Comparison of ENCODE assay signal across 1 cellular context in the genomic region with DNA sequence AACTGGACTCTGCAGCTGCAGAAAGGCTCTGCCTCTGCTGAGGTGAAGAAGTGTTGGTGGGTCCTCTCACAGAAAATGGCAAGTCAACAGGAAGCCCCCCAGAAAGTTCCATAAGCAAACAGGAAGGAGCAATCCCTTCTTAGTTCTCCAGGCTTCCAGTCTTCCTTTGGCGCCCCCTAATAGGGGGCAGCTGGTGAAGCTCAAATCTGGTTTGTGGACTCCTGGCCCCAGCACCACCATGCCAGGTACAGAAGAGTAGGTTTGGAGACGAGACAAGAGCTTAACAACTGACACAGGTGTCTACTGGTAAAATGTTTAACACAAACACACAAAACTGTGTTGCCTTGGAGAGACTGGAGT.
TF ChIP-seq lines count a peak whose summit lies in the region.

No MANE protein-coding gene starts in this region.

TF ChIP-seq in GM23338, 12 proteins besides CTCF, POLR2A, EP300 and RAD21:
- TF ChIP-seq ZNF462 (CRISPR knock-in tag; IDR thresholded peaks at IDR 0.05), result no peak
- TF ChIP-seq CREB1 (CRISPR knock-in tag; IDR thresholded peaks at IDR 0.05; ENCODE audit: low read depth), result no peak
- no peak for TF ChIP-seq ETS1 (IDR thresholded peaks at IDR 0.05)
- no peak for TF ChIP-seq EZH2 (IDR thresholded peaks at IDR 0.05; ENCODE audit: low read depth, unreplicated experiment)
- TF ChIP-seq, protein P1, sequence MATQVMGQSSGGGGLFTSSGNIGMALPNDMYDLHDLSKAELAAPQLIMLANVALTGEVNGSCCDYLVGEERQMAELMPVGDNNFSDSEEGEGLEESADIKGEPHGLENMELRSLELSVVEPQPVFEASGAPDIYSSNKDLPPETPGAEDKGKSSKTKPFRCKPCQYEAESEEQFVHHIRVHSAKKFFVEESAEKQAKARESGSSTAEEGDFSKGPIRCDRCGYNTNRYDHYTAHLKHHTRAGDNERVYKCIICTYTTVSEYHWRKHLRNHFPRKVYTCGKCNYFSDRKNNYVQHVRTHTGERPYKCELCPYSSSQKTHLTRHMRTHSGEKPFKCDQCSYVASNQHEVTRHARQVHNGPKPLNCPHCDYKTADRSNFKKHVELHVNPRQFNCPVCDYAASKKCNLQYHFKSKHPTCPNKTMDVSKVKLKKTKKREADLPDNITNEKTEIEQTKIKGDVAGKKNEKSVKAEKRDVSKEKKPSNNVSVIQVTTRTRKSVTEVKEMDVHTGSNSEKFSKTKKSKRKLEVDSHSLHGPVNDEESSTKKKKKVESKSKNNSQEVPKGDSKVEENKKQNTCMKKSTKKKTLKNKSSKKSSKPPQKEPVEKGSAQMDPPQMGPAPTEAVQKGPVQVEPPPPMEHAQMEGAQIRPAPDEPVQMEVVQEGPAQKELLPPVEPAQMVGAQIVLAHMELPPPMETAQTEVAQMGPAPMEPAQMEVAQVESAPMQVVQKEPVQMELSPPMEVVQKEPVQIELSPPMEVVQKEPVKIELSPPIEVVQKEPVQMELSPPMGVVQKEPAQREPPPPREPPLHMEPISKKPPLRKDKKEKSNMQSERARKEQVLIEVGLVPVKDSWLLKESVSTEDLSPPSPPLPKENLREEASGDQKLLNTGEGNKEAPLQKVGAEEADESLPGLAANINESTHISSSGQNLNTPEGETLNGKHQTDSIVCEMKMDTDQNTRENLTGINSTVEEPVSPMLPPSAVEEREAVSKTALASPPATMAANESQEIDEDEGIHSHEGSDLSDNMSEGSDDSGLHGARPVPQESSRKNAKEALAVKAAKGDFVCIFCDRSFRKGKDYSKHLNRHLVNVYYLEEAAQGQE (IDR thresholded peaks at IDR 0.05; ENCODE audit: unreplicated experiment), result no peak
- no peak for TF ChIP-seq ZNF114 (CRISPR knock-in tag; IDR thresholded peaks at IDR 0.05)
- no peak for TF ChIP-seq STAT1 (IDR thresholded peaks at IDR 0.05; ENCODE audit: unreplicated experiment)
- no peak for TF ChIP-seq EZH2phosphoT487 (IDR thresholded peaks at IDR 0.05; ENCODE audit: unreplicated experiment)
- TF ChIP-seq POLR2AphosphoS5 (IDR thresholded peaks at IDR 0.05; ENCODE audit: low read depth), result no peak
- no peak for TF ChIP-seq ZNF331 (CRISPR knock-in tag; IDR thresholded peaks at IDR 0.05; ENCODE audit: low read depth)
- no peak for TF ChIP-seq JUNB (IDR thresholded peaks at IDR 0.05; ENCODE audit: unreplicated experiment)
- no peak for TF ChIP-seq NANOG (IDR thresholded peaks at IDR 0.05; ENCODE audit: borderline replicate concordance)
